Comparison of ENCODE assay signal across 8 cellular contexts in genomic region chr1:214261206-214262123, GRCh38. TPM values are rescaled to one million over a fixed set of nuclear protein-coding genes. Genes with fewer than 3 reads are reported as not detected.
DNase-seq lines count a peak whose midpoint lies in the region; ATAC-seq, FAIRE-seq and TF ChIP-seq lines count a peak whose summit lies in the region.

No MANE protein-coding gene starts in this region.

- H3K27me3 ChIP-seq in Loucy (ENCODE audit: insufficient read depth, low read length, poor library complexity, severe bottlenecking) (no peaks in the 10 kb centered on the region), foreskin keratinocyte (no peaks in the 10 kb centered on the region), tibial artery (peaks cover 0 to 38% of the 10 kb centered on the region in 2 donors)

- peak overlapping the region; percentile 44 for H3K4me3 Mint-ChIP-seq in osteocyte (ENCODE audit: unreplicated experiment)

- no peaks in the 10 kb centered on the region for H3K79me2 ChIP-seq in Loucy (ENCODE audit: insufficient read depth, low read length)

- H3K9me3 Mint-ChIP-seq in osteocyte (ENCODE audit: unreplicated experiment) = no peaks in the 10 kb centered on the region

- H3K27me3 Mint-ChIP-seq in osteocyte (ENCODE audit: unreplicated experiment) = peaks cover 8% of the 10 kb centered on the region

- DNase-seq in H54 (ENCODE audit: insufficient read length, low spot score) (peak; percentile 52), RPMI8226 (peak; percentile 83), foreskin keratinocyte (peak; percentile 34 to 64), osteocyte (ENCODE audit: extremely low spot score, unreplicated experiment) (peak; percentile 94), tibial artery (peak; percentile 74 to 86)
- DNase-seq in activated T-helper 9 cell treated with anti-CD3 and anti-CD28 coated beads, Interleukin-2, amount 50 U/mL, for 16 hours (ENCODE audit: low read depth) = peak; percentile 68

- peak; percentile 97 for TF ChIP-seq CTCF in Loucy (conservative IDR thresholded peaks at IDR 0.05; ENCODE audit: low read length)
- TF ChIP-seq CTCF in foreskin keratinocyte (conservative IDR thresholded peaks at IDR 0.05) = peak; percentile 94
- peak; percentile 99 for TF ChIP-seq CTCF in osteocyte (IDR thresholded peaks at IDR 0.05)
- TF ChIP-seq CTCF in tibial artery (IDR thresholded peaks at IDR 0.05) = peak; percentile 86 to 97

- peak overlapping the region; percentile 49 for H3K4me3 ChIP-seq in Loucy (ENCODE audit: low read length, poor library complexity, severe bottlenecking)
- no peak overlapping the region for H3K4me3 ChIP-seq in tibial artery

- H2AFZ ChIP-seq in Loucy (ENCODE audit: low read length) = peak overlapping the region; percentile 89

- no peaks in the 10 kb centered on the region for H3K9me2 ChIP-seq in Loucy (replicated peaks; ENCODE audit: low read depth, low read length)

- H3K36me3 Mint-ChIP-seq in osteocyte (ENCODE audit: unreplicated experiment) = no peaks in the 10 kb centered on the region

- no peak overlapping the region for H3K27ac ChIP-seq in foreskin keratinocyte
- no peak overlapping the region for H3K27ac ChIP-seq in tibial artery

- FAIRE-seq in G401.6 (lab: Jason Lieb, UNC) = peak; percentile 74
- FAIRE-seq in H54 (lab: Jason Lieb, UNC) = peak; percentile 90

- H3K9me3 ChIP-seq in Loucy (ENCODE audit: insufficient read depth, low read depth, low read length) (no peaks in the 10 kb centered on the region), tibial artery (no peaks in the 10 kb centered on the region)

- H3K9ac ChIP-seq in Loucy (ENCODE audit: low read depth, low read length, poor library complexity, severe bottlenecking) = no peak overlapping the region

- H3K4me2 ChIP-seq in Loucy (ENCODE audit: low read depth, low read length, poor library complexity, severe bottlenecking) = peak overlapping the region; percentile 52

- no peak overlapping the region for H3K27ac Mint-ChIP-seq in osteocyte (ENCODE audit: unreplicated experiment)

- intact Hi-C loops in tibial artery (cut with DNase I; ENCODE audit: low total_unique reads) = loop anchor here (5.0 kb wide), 1 partner anchor 66 kb away; no protein-coding TSS in a partner anchor

- H4K20me1 ChIP-seq in Loucy (ENCODE audit: insufficient read depth, low read length, poor library complexity, severe bottlenecking) = no peaks in the 10 kb centered on the region

- H3K4me1 ChIP-seq in Loucy (ENCODE audit: insufficient read depth, low read length, poor library complexity, severe bottlenecking) = peaks cover 25% of the 10 kb centered on the region
- no peaks in the 10 kb centered on the region for H3K4me1 ChIP-seq in foreskin keratinocyte
- peaks cover 0 to 4% (median 0%) of the 10 kb centered on the region in 4 donors for H3K4me1 ChIP-seq in tibial artery

- no peaks in the 10 kb centered on the region for H3F3A ChIP-seq in Loucy (ENCODE audit: low read depth)

- peaks cover 10% of the 10 kb centered on the region for H3K4me1 Mint-ChIP-seq in osteocyte (ENCODE audit: unreplicated experiment)

- no peak for TF ChIP-seq POLR2A in H54 (IDR thresholded peaks at IDR 0.05; ENCODE audit: low read depth, low read length)

- peak; percentile 97 for ATAC-seq in foreskin keratinocyte

- no peaks in the 10 kb centered on the region for H3K36me3 ChIP-seq in Loucy (ENCODE audit: insufficient read depth, low read length)
- no peaks in the 10 kb centered on the region for H3K36me3 ChIP-seq in tibial artery

RNA-seq across cellular contexts. Expression of gene SMYD2, which starts 19.5 kb away (rescaled TPM):
- total RNA-seq in foreskin keratinocyte (56.1 and 65.7 TPM in 2 replicates), osteocyte (44.7 and 46.8 TPM in 2 replicates)
- 43.5 and 45.6 TPM in 2 replicates for polyA plus RNA-seq in foreskin keratinocyte
